In genomic region chr10:54854389-54854788, GRCh38 we compare ENCODE assay signal across 2 cellular contexts.
TF ChIP-seq lines count a peak whose summit lies in the region.

No MANE protein-coding gene starts in this region.

TF ChIP-seq in Ishikawa, 13 proteins besides CTCF, POLR2A, EP300 and RAD21 (continued from another document):
- peak; percentile 21; the same call in 1 of the 2 replicates for TF ChIP-seq REST (IDR thresholded peaks at IDR 0.05; ENCODE audit: low read depth)
- TF ChIP-seq, protein P1, sequence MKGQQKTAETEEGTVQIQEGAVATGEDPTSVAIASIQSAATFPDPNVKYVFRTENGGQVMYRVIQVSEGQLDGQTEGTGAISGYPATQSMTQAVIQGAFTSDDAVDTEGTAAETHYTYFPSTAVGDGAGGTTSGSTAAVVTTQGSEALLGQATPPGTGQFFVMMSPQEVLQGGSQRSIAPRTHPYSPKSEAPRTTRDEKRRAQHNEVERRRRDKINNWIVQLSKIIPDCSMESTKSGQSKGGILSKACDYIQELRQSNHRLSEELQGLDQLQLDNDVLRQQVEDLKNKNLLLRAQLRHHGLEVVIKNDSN (IDR thresholded peaks at IDR 0.05), result no peak

TF ChIP-seq in HEK293T, 16 proteins besides CTCF, POLR2A, EP300 and RAD21 (continued from another document):
- TF ChIP-seq, protein P2, sequence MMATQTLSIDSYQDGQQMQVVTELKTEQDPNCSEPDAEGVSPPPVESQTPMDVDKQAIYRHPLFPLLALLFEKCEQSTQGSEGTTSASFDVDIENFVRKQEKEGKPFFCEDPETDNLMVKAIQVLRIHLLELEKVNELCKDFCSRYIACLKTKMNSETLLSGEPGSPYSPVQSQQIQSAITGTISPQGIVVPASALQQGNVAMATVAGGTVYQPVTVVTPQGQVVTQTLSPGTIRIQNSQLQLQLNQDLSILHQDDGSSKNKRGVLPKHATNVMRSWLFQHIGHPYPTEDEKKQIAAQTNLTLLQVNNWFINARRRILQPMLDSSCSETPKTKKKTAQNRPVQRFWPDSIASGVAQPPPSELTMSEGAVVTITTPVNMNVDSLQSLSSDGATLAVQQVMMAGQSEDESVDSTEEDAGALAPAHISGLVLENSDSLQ (IDR thresholded peaks at IDR 0.05), result no peak
- no peak for TF ChIP-seq ZNF384 (IDR thresholded peaks at IDR 0.05)
- TF ChIP-seq ARNT (IDR thresholded peaks at IDR 0.05), result no peak
- no peak for TF ChIP-seq FOXA1 (IDR thresholded peaks at IDR 0.05)
- TF ChIP-seq HDGF (IDR thresholded peaks at IDR 0.05; ENCODE audit: borderline replicate concordance), result no peak
- no peak for TF ChIP-seq FOXM1 (IDR thresholded peaks at IDR 0.05; ENCODE audit: borderline replicate concordance)
- TF ChIP-seq NFRKB (IDR thresholded peaks at IDR 0.05), result no peak
- no peak for TF ChIP-seq FOXK2 (IDR thresholded peaks at IDR 0.05)
- no peak for TF ChIP-seq BHLHE40 (IDR thresholded peaks at IDR 0.05; ENCODE audit: borderline replicate concordance)
- TF ChIP-seq TARDBP (IDR thresholded peaks at IDR 0.05), result no peak
- no peak for TF ChIP-seq SUZ12 (IDR thresholded peaks at IDR 0.05)
- TF ChIP-seq SP1 (IDR thresholded peaks at IDR 0.05), result no peak
- no peak for TF ChIP-seq ELF4 (IDR thresholded peaks at IDR 0.05)
- no peak for TF ChIP-seq L3MBTL2 (conservative IDR thresholded peaks at IDR 0.05)
- TF ChIP-seq LEF1 (IDR thresholded peaks at IDR 0.05; ENCODE audit: borderline replicate concordance), result no peak
TF ChIP-seq in HEK293T: peak in this region for 0.
